In genomic region chrX:14359727-14360126, GRCh38 we compare ENCODE assay signal across 19 cellular contexts.
"Had no signal": no experiment of that assay in that cellular context is flagged by ENCODE, and none has a peak within 500 bp of the region (broad histone marks: within the 10 kb centered on the region; RNA-seq: fewer than 3 reads in every experiment).

No MANE protein-coding gene starts in this region.

- ATAC-seq: activated naive CD4-positive, alpha-beta T cell treated with anti-CD3 and anti-CD28 coated beads, Interleukin-2, amount 50 U/mL, for 72 hours; activated T-helper 17 cell treated with anti-CD3 and anti-CD28 coated beads, Interleukin-2, amount 50 U/mL, for 72 hours; left ventricle myocardium superior; natural killer cell; stimulated activated naive B cell treated with anti-CD40 and anti-IgM and Interleukin-4, amounts not matched to agents 10 μg/mL and 1 μg/mL and 100 μg/mL, for 72 hours had no signal

- DNase-seq: activated CD8-positive, alpha-beta memory T cell treated with anti-CD3 and anti-CD28 coated beads, Interleukin-2, amount 50 U/mL, for 4 hours; activated T-cell treated with anti-CD3 and anti-CD28 coated beads, Interleukin-2, amount 50 U/mL, for 24 hours; aorta; dermis blood vessel endothelial cell; effector CD8-positive, alpha-beta T cell; left ventricle myocardium superior; natural killer cell; retina; stimulated activated CD4-positive, alpha-beta T cell treated with anti-CD3 and anti-CD28 coated beads, Interleukin-2, amount 100 ng/mL, for 48 hours; stimulated activated CD8-positive, alpha-beta memory T cell treated with anti-CD3 and anti-CD28 coated beads, Interleukin-4, amount 100 ng/mL, for 48 hours; stimulated activated naive B cell treated with anti-CD40 and anti-IgM and Interleukin-4, amounts not matched to agents 10 μg/mL and 1 μg/mL and 100 μg/mL, for 72 hours; WERI-Rb-1 had no signal

- H3K27me3 ChIP-seq: foreskin keratinocyte, vagina had no signal

- H3K4me3 Mint-ChIP-seq: activated T-cell treated with anti-CD3 and anti-CD28 coated beads, Interleukin-2, amount 50 U/mL, for 24 hours; activated T-helper 17 cell treated with anti-CD3 and anti-CD28 coated beads, Interleukin-2, amount 50 U/mL, for 72 hours; brain; mesothelial cell of epicardium; natural killer cell; stimulated activated naive B cell treated with anti-CD40 and anti-IgM and Interleukin-4, amounts not matched to agents 10 μg/mL and 1 μg/mL and 100 μg/mL, for 72 hours; type B pancreatic cell had no signal

- H3K4me3 ChIP-seq: vagina had no signal

- H3K4me1 ChIP-seq: vagina had no signal

- H3K9me3 ChIP-seq: vagina had no signal

- H3K9me3 Mint-ChIP-seq: activated naive CD4-positive, alpha-beta T cell treated with anti-CD3 and anti-CD28 coated beads, Interleukin-2, amount 50 U/mL, for 72 hours; activated T-cell treated with anti-CD3 and anti-CD28 coated beads, Interleukin-2, amount 50 U/mL, for 24 hours; activated T-helper 17 cell treated with anti-CD3 and anti-CD28 coated beads, Interleukin-2, amount 50 U/mL, for 72 hours; type B pancreatic cell had no signal

- H3K27ac ChIP-seq: foreskin keratinocyte, vagina, WERI-Rb-1 had no signal

- H3K4me1 Mint-ChIP-seq: activated T-helper 17 cell treated with anti-CD3 and anti-CD28 coated beads, Interleukin-2, amount 50 U/mL, for 72 hours; natural killer cell; stimulated activated naive B cell treated with anti-CD40 and anti-IgM and Interleukin-4, amounts not matched to agents 10 μg/mL and 1 μg/mL and 100 μg/mL, for 72 hours had no signal

- H3K36me3 Mint-ChIP-seq: activated naive CD4-positive, alpha-beta T cell treated with anti-CD3 and anti-CD28 coated beads, Interleukin-2, amount 50 U/mL, for 72 hours; brain; mesothelial cell of epicardium; natural killer cell; stimulated activated naive B cell treated with anti-CD40 and anti-IgM and Interleukin-4, amounts not matched to agents 10 μg/mL and 1 μg/mL and 100 μg/mL, for 72 hours; type B pancreatic cell had no signal

- H3K36me3 ChIP-seq: vagina, WERI-Rb-1 had no signal

- H3K27ac Mint-ChIP-seq: activated naive CD4-positive, alpha-beta T cell treated with anti-CD3 and anti-CD28 coated beads, Interleukin-2, amount 50 U/mL, for 72 hours; activated T-cell treated with anti-CD3 and anti-CD28 coated beads, Interleukin-2, amount 50 U/mL, for 24 hours; activated T-helper 17 cell treated with anti-CD3 and anti-CD28 coated beads, Interleukin-2, amount 50 U/mL, for 72 hours; brain; mesothelial cell of epicardium; natural killer cell; stimulated activated naive B cell treated with anti-CD40 and anti-IgM and Interleukin-4, amounts not matched to agents 10 μg/mL and 1 μg/mL and 100 μg/mL, for 72 hours; type B pancreatic cell had no signal

- H3K27me3 Mint-ChIP-seq: activated T-helper 17 cell treated with anti-CD3 and anti-CD28 coated beads, Interleukin-2, amount 50 U/mL, for 72 hours; type B pancreatic cell had no signal
